ENCODE assay signal across 8 cellular contexts in genomic region chr19:47778954-47779351, GRCh38. TPM values are rescaled to one million over a fixed set of nuclear protein-coding genes. Genes with fewer than 3 reads are reported as not detected.
DNase-seq lines count a peak whose midpoint lies in the region; ATAC-seq and TF ChIP-seq lines count a peak whose summit lies in the region.

No MANE protein-coding gene starts in this region.

- H3K36me3 ChIP-seq in neural progenitor cell: no peaks in the 10 kb centered on the region

- ATAC-seq in GM18870 (IDR thresholded peaks at IDR 0.05; ENCODE audit: unreplicated experiment): no peak

- TF ChIP-seq CTCF in neural progenitor cell (IDR thresholded peaks at IDR 0.05): no peak

- peaks cover 27% of the 10 kb centered on the region for H3K4me1 Mint-ChIP-seq in activated CD4-positive, alpha-beta memory T cell treated with anti-CD3 and anti-CD28 coated beads for 36 hours (ENCODE audit: low read depth)
- H3K4me1 Mint-ChIP-seq in neural progenitor cell: peaks cover 26% of the 10 kb centered on the region

- DNase-seq in activated CD4-positive, alpha-beta T cell treated with anti-CD3 and anti-CD28 coated beads for 48 hours: peak; percentile 24
- DNase-seq in activated CD4-positive, alpha-beta T cell treated with anti-CD3 and anti-CD28 coated beads for 1 hour: no peak
- peak; percentile 38 for DNase-seq in activated CD4-positive, alpha-beta memory T cell treated with anti-CD3 and anti-CD28 coated beads for 36 hours
- peak; percentile 25 for DNase-seq in fibroblast of peridontal ligament (ENCODE audit: extremely low read depth)
- DNase-seq in neural progenitor cell (ENCODE audit: low spot score): peak; percentile 33
- no peak for DNase-seq in A172 (ENCODE audit: low spot score)
- no peak for DNase-seq in NCI-H1694 treated with DMSO at 0.1 percent for 48 hours (lab: John Stamatoyannopoulos, UW)

- no peak overlapping the region for H2AFZ ChIP-seq in neural progenitor cell (replicated peaks)

- peak overlapping the region; percentile 74 for H3K4me3 ChIP-seq in neural progenitor cell

- H3F3A ChIP-seq in neural progenitor cell (ENCODE audit: low read depth): peaks cover 24% of the 10 kb centered on the region

- H4K20me1 ChIP-seq in neural progenitor cell (ENCODE audit: low read depth): peaks cover 7% of the 10 kb centered on the region

- peaks cover 3% of the 10 kb centered on the region for H3K4me1 ChIP-seq in neural progenitor cell

- peaks cover 47% of the 10 kb centered on the region for H3K79me2 ChIP-seq in neural progenitor cell (ENCODE audit: low read depth)

- POLR2A ChIA-PET in activated CD4-positive, alpha-beta memory T cell treated with anti-CD3 and anti-CD28 coated beads for 36 hours (lab: Charles Lee): no interaction called here

- no peak overlapping the region for H3K27ac ChIP-seq in neural progenitor cell

- intact Hi-C loops in activated CD4-positive, alpha-beta memory T cell treated with anti-CD3 and anti-CD28 coated beads for 36 hours (cut with micrococcal nuclease): loop anchor here (2.0 kb wide), 1 partner anchor 34 kb away; the partner anchor contains the start of gene NOP53

- CTCF ChIA-PET in activated CD4-positive, alpha-beta memory T cell treated with anti-CD3 and anti-CD28 coated beads for 36 hours (lab: Charles Lee): interaction anchor here (1.4 to 1.5 kb wide), 2 partner anchors 13 to 34 kb away, joined by 3 read pairs; partner anchors contain the start of gene NOP53

- H3K9me3 ChIP-seq in neural progenitor cell (ENCODE audit: low read depth): no peaks in the 10 kb centered on the region

- peaks cover 17% of the 10 kb centered on the region for H3K36me3 Mint-ChIP-seq in activated CD4-positive, alpha-beta memory T cell treated with anti-CD3 and anti-CD28 coated beads for 36 hours
- peaks cover 18% of the 10 kb centered on the region for H3K36me3 Mint-ChIP-seq in neural progenitor cell

- peak overlapping the region; percentile 92 for H3K27ac Mint-ChIP-seq in activated CD4-positive, alpha-beta memory T cell treated with anti-CD3 and anti-CD28 coated beads for 36 hours
- H3K27ac Mint-ChIP-seq in neural progenitor cell: peak overlapping the region; percentile 60

- H3K27me3 ChIP-seq in neural progenitor cell: no peaks in the 10 kb centered on the region

- no peaks in the 10 kb centered on the region for H3K27me3 Mint-ChIP-seq in activated CD4-positive, alpha-beta memory T cell treated with anti-CD3 and anti-CD28 coated beads for 36 hours
- H3K27me3 Mint-ChIP-seq in neural progenitor cell (ENCODE audit: insufficient read depth, low read depth): peaks cover 11% of the 10 kb centered on the region

- H3K4me2 ChIP-seq in neural progenitor cell: peak overlapping the region; percentile 78

- H3K4me3 Mint-ChIP-seq in activated CD4-positive, alpha-beta memory T cell treated with anti-CD3 and anti-CD28 coated beads for 36 hours: peak overlapping the region; percentile 95
- peak overlapping the region; percentile 93 for H3K4me3 Mint-ChIP-seq in neural progenitor cell

- H3K9ac ChIP-seq in neural progenitor cell: peak overlapping the region; percentile 93

- no peaks in the 10 kb centered on the region for H3K9me3 Mint-ChIP-seq in activated CD4-positive, alpha-beta memory T cell treated with anti-CD3 and anti-CD28 coated beads for 36 hours
- no peaks in the 10 kb centered on the region for H3K9me3 Mint-ChIP-seq in neural progenitor cell

RNA-seq across cellular contexts. Expression of gene SELENOW, which starts 0.5 kb away (rescaled TPM):
- total RNA-seq in activated CD4-positive, alpha-beta memory T cell treated with anti-CD3 and anti-CD28 coated beads for 36 hours: 100 to 1,000 TPM; 162 to 174 TPM
- 234 and 422 TPM in 2 replicates for total RNA-seq in neural progenitor cell (ENCODE audit: low replicate concordance)
- 152 and 179 TPM in 2 replicates for total RNA-seq in A172 (2014; rRNA removed; shearing (Covaris generic))

RNA-seq across cellular contexts. Expression of gene TPRX1, which starts 25.4 kb away (rescaled TPM):
- not detected for total RNA-seq in activated CD4-positive, alpha-beta memory T cell treated with anti-CD3 and anti-CD28 coated beads for 36 hours
- not detected in 2 replicates for total RNA-seq in neural progenitor cell (ENCODE audit: low replicate concordance)
- not detected in 2 replicates for total RNA-seq in A172 (2014; rRNA removed; shearing (Covaris generic))

RNA-seq across cellular contexts. Expression of gene NOP53, which starts 33.6 kb away (rescaled TPM):
- 100 to 1,000 TPM; 259 to 268 TPM for total RNA-seq in activated CD4-positive, alpha-beta memory T cell treated with anti-CD3 and anti-CD28 coated beads for 36 hours
- 101 and 172 TPM in 2 replicates for total RNA-seq in neural progenitor cell (ENCODE audit: low replicate concordance)
- 20.2 and 41.3 TPM in 2 replicates for total RNA-seq in A172 (2014; rRNA removed; shearing (Covaris generic))

RNA-seq across cellular contexts. Expression of gene CRX, which starts 42.8 kb away (rescaled TPM):
- not detected for total RNA-seq in activated CD4-positive, alpha-beta memory T cell treated with anti-CD3 and anti-CD28 coated beads for 36 hours
- total RNA-seq in neural progenitor cell (ENCODE audit: low replicate concordance): 0.19 and 0.22 TPM in 2 replicates
- not detected in 2 replicates for total RNA-seq in A172 (2014; rRNA removed; shearing (Covaris generic))

Comparison
In these comparisons a context has a peak if more than half of its experiments do, and no peak if none do; other contexts are left out.
1. DNase-seq: peak in activated CD4-positive, alpha-beta T cell treated with anti-CD3 and anti-CD28 coated beads for 48 hours (single experiment), activated CD4-positive, alpha-beta memory T cell treated with anti-CD3 and anti-CD28 coated beads for 36 hours (single experiment), fibroblast of peridontal ligament (single experiment) and neural progenitor cell (single experiment); none in activated CD4-positive, alpha-beta T cell treated with anti-CD3 and anti-CD28 coated beads for 1 hour (single experiment), A172 (single experiment) and NCI-H1694 treated with DMSO at 0.1 percent for 48 hours (single experiment).